ENCODE assay signal across 18 cellular contexts in the genomic region with DNA sequence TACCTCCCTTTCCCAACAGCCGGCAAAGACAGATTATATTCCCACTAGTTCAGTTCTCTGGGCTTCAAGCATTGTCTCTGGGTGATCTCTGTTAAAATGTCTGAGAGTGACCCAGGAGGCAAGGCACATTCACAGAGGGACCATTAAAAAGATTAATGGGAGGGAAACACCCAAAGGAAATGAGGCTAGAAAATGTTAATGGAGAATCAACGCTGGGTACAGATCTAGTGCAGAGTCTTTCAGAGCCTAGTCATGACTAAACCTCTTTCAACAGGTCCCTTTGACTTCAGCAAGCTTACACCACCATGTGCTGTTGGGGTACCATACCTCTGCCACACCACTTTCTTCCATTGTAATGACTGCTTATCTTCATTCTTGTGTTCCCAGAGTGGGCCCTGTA.
DNase-seq lines count a peak whose midpoint lies in the region; ATAC-seq, FAIRE-seq and TF ChIP-seq lines count a peak whose summit lies in the region.
"Had no signal": no experiment of that assay in that cellular context is flagged by ENCODE, and none has a peak within 500 bp of the region (broad histone marks: within the 10 kb centered on the region; RNA-seq: fewer than 3 reads in every experiment).

No MANE protein-coding gene starts in this region.

- no peak overlapping the region for H3K4me3 Mint-ChIP-seq in natural killer cell treated with Interleukin-12 subunit alpha and Interleukin-12 subunit beta and Interleukin-15 and Interleukin-18, amount 100 ng/mL, for 72 hours
- H3K4me3 Mint-ChIP-seq: B cell; CD4-positive, alpha-beta T cell had no signal

- WGBS in pancreas, 2 donors: 32 to 45% methylated on average over 2 of the region's 2 CpGs

- no peaks in the 10 kb centered on the region for H3K9me3 Mint-ChIP-seq in natural killer cell treated with Interleukin-12 subunit alpha and Interleukin-12 subunit beta and Interleukin-15 and Interleukin-18, amount 100 ng/mL, for 72 hours
- H3K9me3 Mint-ChIP-seq: CD4-positive, alpha-beta T cell had no signal

- FAIRE-seq in islet of Langerhans (lab: Jason Lieb, UNC): peak; percentile 56
- no peak for FAIRE-seq in pancreas (lab: Jason Lieb, UNC)
- FAIRE-seq: GM12892, GM19239 had no signal

- H3K27me3 Mint-ChIP-seq in natural killer cell treated with Interleukin-12 subunit alpha and Interleukin-12 subunit beta and Interleukin-15 and Interleukin-18, amount 100 ng/mL, for 72 hours: peaks cover 9 to 22% of the 10 kb centered on the region in 2 donors
- H3K27me3 Mint-ChIP-seq: B cell had no signal

- no peaks in the 10 kb centered on the region for H3K27me3 ChIP-seq in pancreas

- intact Hi-C loops in pancreas (cut with DNase I): no loop called here

- no peaks in the 10 kb centered on the region for H3K36me3 Mint-ChIP-seq in natural killer cell treated with Interleukin-12 subunit alpha and Interleukin-12 subunit beta and Interleukin-15 and Interleukin-18, amount 100 ng/mL, for 72 hours

- no peaks in the 10 kb centered on the region for H3K9me3 ChIP-seq in pancreas

- TF ChIP-seq CTCF in 22Rv1 (IDR thresholded peaks at IDR 0.05): no peak
- no peak for TF ChIP-seq CTCF in pancreas (IDR thresholded peaks at IDR 0.05)

- H3K27ac ChIP-seq in 22Rv1 (peak overlapping the region; percentile 96), pancreas (no peak overlapping the region)

- ATAC-seq in pancreas (peak in 3 of 4 donors; percentile 18 to 33 (median 31)), GM18867 (IDR thresholded peaks at IDR 0.05; ENCODE audit: unreplicated experiment) (no peak)
- no peak for ATAC-seq in natural killer cell treated with Interleukin-12 subunit alpha and Interleukin-12 subunit beta and Interleukin-15 and Interleukin-18, amount 100 ng/mL, for 72 hours

- no peaks in the 10 kb centered on the region for H3K36me3 ChIP-seq in pancreas

- H3K4me1 Mint-ChIP-seq in natural killer cell treated with Interleukin-12 subunit alpha and Interleukin-12 subunit beta and Interleukin-15 and Interleukin-18, amount 100 ng/mL, for 72 hours (ENCODE audit: low read depth in 2 of 2): no peaks in the 10 kb centered on the region
- H3K4me1 Mint-ChIP-seq: B cell had no signal

- H3K4me1 ChIP-seq in pancreas: peaks cover 5 to 33% (median 10%) of the 10 kb centered on the region in 3 donors

- DNase-seq in NCI-H69 (lab: John Stamatoyannopoulos, UW): peak; percentile 82
- DNase-seq in pancreas: no peak
- DNase-seq in SK-N-DZ (ENCODE audit: low spot score): no peak
- no peak for DNase-seq in natural killer cell treated with Interleukin-12 subunit alpha and Interleukin-12 subunit beta and Interleukin-15 and Interleukin-18, amount 100 ng/mL, for 72 hours (ENCODE audit: low spot score)
- DNase-seq in activated CD8-positive, alpha-beta memory T cell treated with anti-CD3 and anti-CD28 coated beads for 24 hours: no peak
- DNase-seq: C1 segment of cervical spinal cord; Calu3; CD4-positive, alpha-beta T cell; DND-41; GDM1; HCEC 1CT; IMR-90 had no signal

- no peak overlapping the region for H3K27ac Mint-ChIP-seq in natural killer cell treated with Interleukin-12 subunit alpha and Interleukin-12 subunit beta and Interleukin-15 and Interleukin-18, amount 100 ng/mL, for 72 hours
- H3K27ac Mint-ChIP-seq: B cell; CD4-positive, alpha-beta T cell had no signal

- H3K4me3 ChIP-seq in pancreas: no peak overlapping the region

Comparison
In these comparisons a context has a peak if more than half of its experiments do, and no peak if none do; other contexts are left out.
1. ATAC-seq: peak in pancreas (3 of 4); none in natural killer cell treated with Interleukin-12 subunit alpha and Interleukin-12 subunit beta and Interleukin-15 and Interleukin-18, amount 100 ng/mL, for 72 hours (0 of 2) and GM18867 (single experiment).